Comparison of ENCODE assay signal across 12 cellular contexts in the genomic region with DNA sequence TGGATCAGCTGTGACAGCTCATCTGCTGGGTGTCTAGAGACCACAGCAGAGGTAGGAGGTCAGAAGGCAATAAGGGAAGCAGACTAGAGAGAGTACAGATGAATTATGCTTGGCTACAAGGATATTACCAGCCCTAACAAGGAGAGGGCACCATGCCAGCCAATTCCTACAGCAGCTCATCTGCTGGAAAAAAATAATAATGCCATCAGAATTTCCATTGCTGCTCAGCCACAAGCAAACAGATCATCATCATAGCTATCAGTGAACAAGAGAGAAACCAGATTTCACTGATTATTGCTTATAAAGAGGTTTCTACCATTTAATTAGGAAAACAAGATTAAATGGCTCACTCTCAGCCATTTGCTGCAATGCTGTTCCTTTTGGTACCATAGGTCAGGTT.
DNase-seq lines count a peak whose midpoint lies in the region; ATAC-seq and TF ChIP-seq lines count a peak whose summit lies in the region.
"Had no signal": no experiment of that assay in that cellular context is flagged by ENCODE, and none has a peak within 500 bp of the region (broad histone marks: within the 10 kb centered on the region; RNA-seq: fewer than 3 reads in every experiment).

No MANE protein-coding gene starts in this region.

- no peak overlapping the region for H2BK15ac ChIP-seq in mesenchymal stem cell (ENCODE audit: low read depth, poor library complexity, severe bottlenecking)

- peaks cover 14% of the 10 kb centered on the region for H3K4me1 Mint-ChIP-seq in MCF 10A (ENCODE audit: insufficient read depth, unreplicated experiment)
- H3K4me1 Mint-ChIP-seq: B cell had no signal

- no peaks in the 10 kb centered on the region for H3K27me3 Mint-ChIP-seq in MCF 10A (ENCODE audit: insufficient read depth, unreplicated experiment)

- POLR2A ChIA-PET in MCF 10A (lab: Yijun Ruan, JAX) = interaction anchor here (0.6 to 1.0 kb wide), 3 partner anchors 34 to 240 kb away, joined by 3 to 5 read pairs (median 4); no protein-coding TSS in a partner anchor

- no peak overlapping the region for H2BK120ac ChIP-seq in mesenchymal stem cell (ENCODE audit: low read depth, low read length)

- H3K4me3 ChIP-seq in right atrium auricular region (no peak overlapping the region), mesenchymal stem cell (ENCODE audit: insufficient read depth in 1 of 2, low read depth in 1 of 2, low read length in 2 of 2) (peak overlapping the region in 1 of 2 experiments; percentile 32)
- H3K4me3 ChIP-seq: gastrocnemius medialis had no signal

- no peak overlapping the region for H3K23ac ChIP-seq in mesenchymal stem cell (ENCODE audit: low read length in 2 of 2)

- TF ChIP-seq CTCF in right atrium auricular region (IDR thresholded peaks at IDR 0.05) (no peak), MCF 10A (IDR thresholded peaks at IDR 0.05; ENCODE audit: unreplicated experiment) (no peak)

- BruUV-seq in MCF 10A (replicated peaks; lab: Mats Ljungman, UMichigan) = no TSS peak

- no peak overlapping the region for H2BK5ac ChIP-seq in mesenchymal stem cell (ENCODE audit: low read depth, low read length, poor library complexity, severe bottlenecking)

- CTCF ChIA-PET in MCF 10A (lab: Yijun Ruan, JAX) = interaction anchor here (0.8 to 1.6 kb wide), 3 partner anchors 12 to 407 kb away, joined by 4 to 5 read pairs (median 4); no protein-coding TSS in a partner anchor

- intact Hi-C loops in Right ventricle myocardium superior (cut with DNase I) = no loop called here
- intact Hi-C loops in MCF 10A (cut with micrococcal nuclease) = no loop called here

- peaks cover 0 to 16% of the 10 kb centered on the region in 2 donors for H3K4me1 ChIP-seq in right atrium auricular region
- peaks cover 12% of the 10 kb centered on the region for H3K4me1 ChIP-seq in mesenchymal stem cell (ENCODE audit: control insufficient read depth, insufficient read depth, low read depth, low read length)

- no peak overlapping the region for H2AFZ ChIP-seq in mesenchymal stem cell (ENCODE audit: low read depth, low read length)

- H3K9ac ChIP-seq in mesenchymal stem cell (ENCODE audit: low read length) = peak overlapping the region; percentile 63

- H3K14ac ChIP-seq in mesenchymal stem cell (ENCODE audit: low read length in 2 of 2) = no peak overlapping the region

- no peak overlapping the region for H4K8ac ChIP-seq in mesenchymal stem cell (ENCODE audit: low read length)

- H3K36me3 Mint-ChIP-seq in MCF 10A (ENCODE audit: insufficient read depth, unreplicated experiment) = peaks cover 1% of the 10 kb centered on the region

- H3K27me3 ChIP-seq in right atrium auricular region (no peaks in the 10 kb centered on the region), mesenchymal stem cell (ENCODE audit: control insufficient read depth in 1 of 2, insufficient read depth in 1 of 2, low read length in 2 of 2) (no peaks in the 10 kb centered on the region)
- H3K27me3 ChIP-seq: gastrocnemius medialis had no signal

- H3K36me3 ChIP-seq in right atrium auricular region (no peaks in the 10 kb centered on the region), mesenchymal stem cell (ENCODE audit: control insufficient read depth in 1 of 2, insufficient read depth in 2 of 2, low read depth in 1 of 2, low read length in 2 of 2) (peaks cover 0 to 29% of the 10 kb centered on the region in 2 experiments)
- H3K36me3 ChIP-seq: gastrocnemius medialis had no signal

- no peak overlapping the region for H3K18ac ChIP-seq in mesenchymal stem cell (ENCODE audit: low read depth in 1 of 2, low read length in 2 of 2)

- no peak overlapping the region for H2AK5ac ChIP-seq in mesenchymal stem cell (ENCODE audit: low read length, severe bottlenecking)

- H3K9me3 Mint-ChIP-seq in MCF 10A (ENCODE audit: unreplicated experiment) = no peaks in the 10 kb centered on the region
- H3K9me3 Mint-ChIP-seq: T-helper 1 cell treated with Interleukin-12 subunit alpha and Interleukin-12 subunit beta and Interleukin-4 antibody, amounts not matched to agents 30 μg/mL and 1 μg/mL, for 36 hours had no signal

- H3K79me1 ChIP-seq in mesenchymal stem cell (replicated peaks; ENCODE audit: low read length, poor library complexity, severe bottlenecking) = no peaks in the 10 kb centered on the region

- H3K27ac ChIP-seq in right atrium auricular region = peak overlapping the region; percentile 42 to 46
- no peak overlapping the region for H3K27ac ChIP-seq in mesenchymal stem cell (ENCODE audit: low read length, poor library complexity, severe bottlenecking)

- H3K27ac Mint-ChIP-seq in MCF 10A (ENCODE audit: low read depth, unreplicated experiment) = no peak overlapping the region
- H3K27ac Mint-ChIP-seq: B cell; T-helper 1 cell treated with Interleukin-12 subunit alpha and Interleukin-12 subunit beta and Interleukin-4 antibody, amounts not matched to agents 30 μg/mL and 1 μg/mL, for 36 hours had no signal

- H3K4me3 Mint-ChIP-seq in MCF 10A (ENCODE audit: unreplicated experiment) = no peak overlapping the region
- H3K4me3 Mint-ChIP-seq: B cell; T-helper 1 cell treated with Interleukin-12 subunit alpha and Interleukin-12 subunit beta and Interleukin-4 antibody, amounts not matched to agents 30 μg/mL and 1 μg/mL, for 36 hours had no signal

- no peak overlapping the region for H3K4me2 ChIP-seq in mesenchymal stem cell (ENCODE audit: low read length, poor library complexity, severe bottlenecking)

- no peak for DNase-seq in right atrium auricular region (ENCODE audit: low spot score)
- DNase-seq in Right ventricle myocardium superior = no peak
- peak; percentile 24 for DNase-seq in MCF 10A (ENCODE audit: unreplicated experiment)
- DNase-seq in mesenchymal stem cell = peak; percentile 22
- DNase-seq in globus pallidus (ENCODE audit: low spot score) = no peak
- no peak for DNase-seq in stimulated activated CD4-positive, alpha-beta T cell treated with anti-CD3 and anti-CD28 coated beads, Interleukin-15, amount 100 ng/mL, for 24 hours
- no peak for DNase-seq in ureter (ENCODE audit: low spot score)
- DNase-seq: gastrocnemius medialis, NCI-H510A had no signal

- H2BK12ac ChIP-seq in mesenchymal stem cell (ENCODE audit: low read length in 2 of 2) = no peak overlapping the region

- H3K9me3 ChIP-seq in right atrium auricular region (no peaks in the 10 kb centered on the region), mesenchymal stem cell (ENCODE audit: control insufficient read depth, low read length) (no peaks in the 10 kb centered on the region)
- H3K9me3 ChIP-seq: gastrocnemius medialis had no signal

- H3K4ac ChIP-seq in mesenchymal stem cell (ENCODE audit: low read depth in 1 of 2, low read length in 2 of 2) = no peak overlapping the region

- H4K91ac ChIP-seq in mesenchymal stem cell (ENCODE audit: low read length) = no peak overlapping the region

- ATAC-seq in Right ventricle myocardium superior (ENCODE audit: poor library complexity) (no peak), HG03342 (IDR thresholded peaks at IDR 0.05; ENCODE audit: unreplicated experiment) (no peak)

Comparison
In these comparisons a context has a peak if more than half of its experiments do, and no peak if none do; other contexts are left out.
1. DNase-seq: peak in MCF 10A (single experiment) and mesenchymal stem cell (single experiment); none in right atrium auricular region (single experiment), Right ventricle myocardium superior (single experiment), globus pallidus (single experiment), stimulated activated CD4-positive, alpha-beta T cell treated with anti-CD3 and anti-CD28 coated beads, Interleukin-15, amount 100 ng/mL, for 24 hours (single experiment) and ureter (single experiment).